10 cellular contexts compared by ENCODE assay signal in the genomic region with DNA sequence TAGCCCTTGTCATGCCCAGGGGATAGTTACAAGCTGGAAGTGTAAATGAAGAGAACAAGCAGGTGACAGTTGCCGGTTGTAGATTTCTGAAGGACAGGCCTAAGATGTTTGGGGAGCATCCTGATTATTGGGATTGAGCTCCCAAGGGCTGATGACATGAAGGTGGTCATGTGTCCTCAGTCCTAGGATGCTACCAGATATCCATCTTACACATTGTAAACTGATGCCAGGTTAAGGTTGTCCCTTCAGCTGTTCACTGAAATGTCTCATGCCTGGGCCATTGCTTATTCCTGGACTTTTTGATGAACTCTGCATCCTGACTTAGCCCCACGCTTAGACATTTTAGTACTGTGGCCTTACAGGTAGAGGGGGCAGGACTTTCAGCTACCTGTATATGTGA. TPM values are rescaled to one million over a fixed set of nuclear protein-coding genes. Genes with fewer than 3 reads are reported as not detected.
DNase-seq lines count a peak whose midpoint lies in the region; ATAC-seq, FAIRE-seq and TF ChIP-seq lines count a peak whose summit lies in the region.
"Had no signal": no experiment of that assay in that cellular context is flagged by ENCODE, and none has a peak within 500 bp of the region (broad histone marks: within the 10 kb centered on the region; RNA-seq: fewer than 3 reads in every experiment).

No MANE protein-coding gene starts in this region.

- H3K36me3 ChIP-seq in OCI-LY3 (replicated peaks; ENCODE audit: low read depth, low read length) (peaks cover 22% of the 10 kb centered on the region), endocrine pancreas (ENCODE audit: control insufficient read depth, insufficient read depth, low read length) (no peaks in the 10 kb centered on the region), psoas muscle (ENCODE audit: insufficient read depth in 1 of 2, low read depth in 1 of 2) (peaks cover 0 to 5% of the 10 kb centered on the region in 2 donors)

- no peak for FAIRE-seq in GM19239 (lab: Jason Lieb, UNC)
- FAIRE-seq: colon had no signal

- intact Hi-C loops in Calu3 (cut with micrococcal nuclease; ENCODE audit: unreplicated experiment): loop anchor here (2.0 to 5.0 kb wide), 2 partner anchors 97 to 111 kb away; a partner anchor contains a TSS
- intact Hi-C loops in psoas muscle (cut with DNase I): loop anchor here (5.0 to 10.0 kb wide), 4 partner anchors 42 to 155 kb away; a partner anchor contains a TSS

- H4K20me1 ChIP-seq in OCI-LY3 (ENCODE audit: insufficient read depth, low read length): peaks cover 48% of the 10 kb centered on the region

- no peak overlapping the region for H2AFZ ChIP-seq in OCI-LY3 (ENCODE audit: low read depth, low read length)

- WGBS in psoas muscle, 3 donors: 65 to 81% (median 69%) methylated on average over 2 of the region's 2 CpGs

- H3K9me3 Mint-ChIP-seq in Calu3 (ENCODE audit: low read depth, unreplicated experiment): no peaks in the 10 kb centered on the region

- TF ChIP-seq CTCF in Calu3 (IDR thresholded peaks at IDR 0.05; ENCODE audit: unreplicated experiment): no peak
- TF ChIP-seq CTCF in OCI-LY3 (IDR thresholded peaks at IDR 0.05; ENCODE audit: low read depth, low read length): no peak
- TF ChIP-seq CTCF in psoas muscle (IDR thresholded peaks at IDR 0.05): no peak

- DNase-seq in Calu3 (no peak), psoas muscle (no peak), hepatic stellate cell (ENCODE audit: low spot score) (no peak), GM19239 (ENCODE audit: insufficient read length, low spot score) (no peak), NCI-H1105 (lab: John Stamatoyannopoulos, UW) (no peak)
- DNase-seq: SIG-M5 had no signal

- H3K27ac Mint-ChIP-seq in Calu3 (ENCODE audit: unreplicated experiment): peak overlapping the region; percentile 93

- H3K4me3 ChIP-seq in OCI-LY3 (ENCODE audit: low read length) (peak overlapping the region; percentile 91), endocrine pancreas (ENCODE audit: control insufficient read depth, insufficient read depth, low read length) (peak overlapping the region; percentile 41), psoas muscle (peak overlapping the region; percentile 91)

- no peaks in the 10 kb centered on the region for H3K9me3 ChIP-seq in OCI-LY3 (ENCODE audit: insufficient read depth, low read length)
- no peaks in the 10 kb centered on the region for H3K9me3 ChIP-seq in endocrine pancreas (ENCODE audit: control insufficient read depth, low read length)
- no peaks in the 10 kb centered on the region for H3K9me3 ChIP-seq in psoas muscle

- H3K27me3 Mint-ChIP-seq in Calu3 (ENCODE audit: unreplicated experiment): no peaks in the 10 kb centered on the region

- peak overlapping the region; percentile 95 for H3K4me3 Mint-ChIP-seq in Calu3 (ENCODE audit: low read depth, unreplicated experiment)

- CTCF ChIA-PET in Calu3 (lab: Charles Lee): interaction anchor here (1.0 to 2.3 kb wide), 3 partner anchors 17 to 98 kb away, joined by 3 to 6 read pairs (median 5); a partner anchor contains a TSS

- H3K4me2 ChIP-seq in OCI-LY3 (ENCODE audit: low read length): peak overlapping the region; percentile 99

- H3K27ac ChIP-seq in OCI-LY3 (ENCODE audit: low read length): peak overlapping the region; percentile 93
- H3K27ac ChIP-seq in psoas muscle: no peak overlapping the region

- H3K79me2 ChIP-seq in OCI-LY3 (ENCODE audit: low read length): peaks cover 62% of the 10 kb centered on the region

- H3K4me1 ChIP-seq in OCI-LY3 (ENCODE audit: low read length): peaks cover 41% of the 10 kb centered on the region
- no peaks in the 10 kb centered on the region for H3K4me1 ChIP-seq in endocrine pancreas (ENCODE audit: control insufficient read depth, insufficient read depth, low read length)
- H3K4me1 ChIP-seq in psoas muscle: peaks cover 17% of the 10 kb centered on the region

- H3K27me3 ChIP-seq in OCI-LY3 (ENCODE audit: low read depth, low read length) (no peaks in the 10 kb centered on the region), endocrine pancreas (ENCODE audit: control insufficient read depth, insufficient read depth, low read length) (no peaks in the 10 kb centered on the region), psoas muscle (ENCODE audit: insufficient read depth in 3 of 3, low read length in 2 of 3) (no peaks in the 10 kb centered on the region)

- peaks cover 47% of the 10 kb centered on the region for H3K4me1 Mint-ChIP-seq in Calu3 (ENCODE audit: low read depth, unreplicated experiment)

- H3K9ac ChIP-seq in OCI-LY3 (ENCODE audit: low read length): peak overlapping the region; percentile 86
- H3K9ac ChIP-seq in endocrine pancreas (ENCODE audit: control insufficient read depth, insufficient read depth, low read length): no peak overlapping the region

- ATAC-seq in psoas muscle (no peak), GM21576 (IDR thresholded peaks at IDR 0.05; ENCODE audit: unreplicated experiment) (no peak)

- TSS peak; percentile 54 for BruUV-seq in Calu3 (replicated peaks; lab: Mats Ljungman, UMichigan)

- peaks cover 62% of the 10 kb centered on the region for H3K36me3 Mint-ChIP-seq in Calu3 (ENCODE audit: insufficient read depth, unreplicated experiment)

RNA-seq across cellular contexts. Expression of a gene that starts 1.3 kb away (rescaled TPM):
- 260 and 269 TPM in 2 replicates for total RNA-seq in Calu3 (2022)
- total RNA-seq in psoas muscle: 10 to 100 TPM; 25.0 to 32.9 (median 28.6) TPM
- 10 to 100 TPM; 11.7 to 16.0 (median 15.3) TPM for polyA plus RNA-seq in psoas muscle

RNA-seq across cellular contexts. Expression of a gene that starts 46.5 kb away (rescaled TPM):
- total RNA-seq in Calu3 (2022) (2,685 and 3,069 TPM in 2 replicates), psoas muscle (100 to 1,000 TPM; 251 to 725 (median 513) TPM)
- 1,000 to 10,000 TPM; 1,071 to 3,448 (median 1,168) TPM for polyA plus RNA-seq in psoas muscle

Comparison
In these comparisons a context has a peak if more than half of its experiments do, and no peak if none do; other contexts are left out.
1. H3K4me3 ChIP-seq: peak in every context shown above with its lines; median percentile 91 in OCI-LY3; 91 in psoas muscle; 41 in endocrine pancreas.